Comparison of ENCODE assay signal across 18 cellular contexts in genomic region chr5:54315736-54316135, GRCh38.
"Had no signal": no experiment of that assay in that cellular context is flagged by ENCODE, and none has a peak within 500 bp of the region (broad histone marks: within the 10 kb centered on the region; RNA-seq: fewer than 3 reads in every experiment).

No MANE protein-coding gene starts in this region.

- ATAC-seq: activated CD4-positive, alpha-beta T cell treated with anti-CD3 and anti-CD28 coated beads for 36 hours; heart right ventricle; lower lobe of right lung; natural killer cell treated with Interleukin-12 subunit alpha and Interleukin-12 subunit beta and Interleukin-15 and Interleukin-18, amount 100 ng/mL, for 72 hours; WTC11 had no signal

- FAIRE-seq: endothelial cell of umbilical vein, TTC549 had no signal

- H3K4me3 Mint-ChIP-seq: activated CD4-positive, alpha-beta memory T cell treated with anti-CD3 and anti-CD28 coated beads for 36 hours; activated CD4-positive, alpha-beta T cell treated with anti-CD3 and anti-CD28 coated beads for 36 hours; activated naive CD8-positive, alpha-beta T cell; activated T-helper 1 cell treated with anti-CD3 and anti-CD28 coated beads, Interleukin-12 subunit alpha, Interleukin-12 subunit beta, Interleukin-2, Interleukin-4 antibody, amounts not matched to agents 30 ng/mL and 10 ng/mL and 1 ng/mL, durations not matched to agents 14 hours and 24 hours and 36 hours; natural killer cell treated with Interleukin-12 subunit alpha and Interleukin-12 subunit beta and Interleukin-15 and Interleukin-18, amount 100 ng/mL, for 72 hours; WTC11 had no signal

- H3K9me3 Mint-ChIP-seq: activated CD4-positive, alpha-beta memory T cell treated with anti-CD3 and anti-CD28 coated beads for 36 hours; activated T-helper 1 cell treated with anti-CD3 and anti-CD28 coated beads, Interleukin-12 subunit alpha, Interleukin-12 subunit beta, Interleukin-2, Interleukin-4 antibody, amounts not matched to agents 30 ng/mL and 10 ng/mL and 1 ng/mL, durations not matched to agents 14 hours and 24 hours and 36 hours; natural killer cell treated with Interleukin-12 subunit alpha and Interleukin-12 subunit beta and Interleukin-15 and Interleukin-18, amount 100 ng/mL, for 72 hours; WTC11 had no signal

- H3K27ac Mint-ChIP-seq: activated CD4-positive, alpha-beta memory T cell treated with anti-CD3 and anti-CD28 coated beads for 36 hours; activated CD4-positive, alpha-beta T cell treated with anti-CD3 and anti-CD28 coated beads for 36 hours; activated naive CD8-positive, alpha-beta T cell; activated T-helper 1 cell treated with anti-CD3 and anti-CD28 coated beads, Interleukin-12 subunit alpha, Interleukin-12 subunit beta, Interleukin-2, Interleukin-4 antibody, amounts not matched to agents 30 ng/mL and 10 ng/mL and 1 ng/mL, durations not matched to agents 14 hours and 24 hours and 36 hours; natural killer cell treated with Interleukin-12 subunit alpha and Interleukin-12 subunit beta and Interleukin-15 and Interleukin-18, amount 100 ng/mL, for 72 hours; WTC11 had no signal

- H3K36me3 Mint-ChIP-seq: activated CD4-positive, alpha-beta memory T cell treated with anti-CD3 and anti-CD28 coated beads for 36 hours; activated naive CD8-positive, alpha-beta T cell; natural killer cell treated with Interleukin-12 subunit alpha and Interleukin-12 subunit beta and Interleukin-15 and Interleukin-18, amount 100 ng/mL, for 72 hours; WTC11 had no signal

- DNase-seq: activated CD4-positive, alpha-beta memory T cell treated with anti-CD3 and anti-CD28 coated beads for 36 hours; activated CD4-positive, alpha-beta T cell treated with anti-CD3 and anti-CD28 coated beads for 36 hours; activated T-cell treated with anti-CD3 and anti-CD28 coated beads for 4 hours; dermis blood vessel endothelial cell; effector memory CD4-positive, alpha-beta T cell; heart right ventricle; lower lobe of right lung; stimulated activated CD4-positive, alpha-beta T cell treated with anti-CD3 and anti-CD28 coated beads, Interleukin-12 subunit alpha, Interleukin-12 subunit beta, amount 100 ng/mL, for 4 hours; stimulated activated CD4-positive, alpha-beta T cell treated with anti-CD3 and anti-CD28 coated beads, Interleukin-1b, Interleukin-23, amount 100 ng/mL, for 48 hours; stimulated activated CD8-positive, alpha-beta memory T cell treated with anti-CD3 and anti-CD28 coated beads, Interleukin-4, amount 100 ng/mL, for 48 hours; stimulated activated naive CD4-positive, alpha-beta T cell; thyroid gland had no signal
